In the genomic region with DNA sequence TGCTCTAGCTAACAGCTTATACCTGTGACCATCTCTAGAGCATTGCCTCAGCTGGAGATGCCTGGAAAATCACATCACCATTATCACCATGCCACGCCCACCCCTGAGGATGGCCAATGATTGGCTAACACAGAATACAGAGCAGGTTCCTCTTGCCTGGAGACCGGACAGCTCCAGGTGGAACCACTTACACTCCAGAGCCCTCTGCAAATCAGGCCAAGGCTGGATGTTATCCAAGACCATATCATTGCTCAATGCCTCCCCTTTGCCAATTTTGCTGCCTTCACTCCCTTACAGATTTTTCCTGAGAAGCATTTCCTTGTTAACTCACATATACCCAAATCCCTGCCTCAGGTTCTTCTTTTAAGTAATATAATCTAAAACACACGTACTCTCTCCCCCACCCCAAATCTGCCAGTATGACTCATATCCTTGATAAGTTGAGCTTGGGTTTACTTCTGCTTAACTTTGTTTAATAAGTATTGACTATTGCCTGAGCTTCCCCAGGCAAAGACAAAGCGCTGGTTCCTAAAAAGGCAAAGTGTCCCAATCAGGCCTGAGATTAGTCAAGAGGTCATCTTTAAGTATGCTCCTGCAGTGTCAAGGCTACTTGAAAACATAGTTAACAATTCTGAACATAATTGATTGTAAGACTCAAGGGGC, we compare ENCODE assay signal across 1 cellular context.
TF ChIP-seq lines count a peak whose summit lies in the region.

No MANE protein-coding gene starts in this region.

TF ChIP-seq in Ishikawa, 13 proteins besides CTCF, POLR2A, EP300 and RAD21 (continued from another document):
- TF ChIP-seq REST (IDR thresholded peaks at IDR 0.05; ENCODE audit: low read depth) (peak; percentile 23; the same call in 1 of the 2 replicates), ZBTB7A (IDR thresholded peaks at IDR 0.05; ENCODE audit: low read depth) (no peak), CEBPB (IDR thresholded peaks at IDR 0.05) (peak; percentile 91), TEAD4 (IDR thresholded peaks at IDR 0.05) (no peak), YY1 (IDR thresholded peaks at IDR 0.05; ENCODE audit: low read depth) (no peak), FOXM1 (IDR thresholded peaks at IDR 0.05; ENCODE audit: borderline replicate concordance, low read depth) (no peak), EGR1 (IDR thresholded peaks at IDR 0.05) (no peak), TAF1 (IDR thresholded peaks at IDR 0.05; ENCODE audit: low read depth) (no peak)
TF ChIP-seq in Ishikawa: peak in this region for 3.
